ENCODE assay signal across 8 cellular contexts in the genomic region with DNA sequence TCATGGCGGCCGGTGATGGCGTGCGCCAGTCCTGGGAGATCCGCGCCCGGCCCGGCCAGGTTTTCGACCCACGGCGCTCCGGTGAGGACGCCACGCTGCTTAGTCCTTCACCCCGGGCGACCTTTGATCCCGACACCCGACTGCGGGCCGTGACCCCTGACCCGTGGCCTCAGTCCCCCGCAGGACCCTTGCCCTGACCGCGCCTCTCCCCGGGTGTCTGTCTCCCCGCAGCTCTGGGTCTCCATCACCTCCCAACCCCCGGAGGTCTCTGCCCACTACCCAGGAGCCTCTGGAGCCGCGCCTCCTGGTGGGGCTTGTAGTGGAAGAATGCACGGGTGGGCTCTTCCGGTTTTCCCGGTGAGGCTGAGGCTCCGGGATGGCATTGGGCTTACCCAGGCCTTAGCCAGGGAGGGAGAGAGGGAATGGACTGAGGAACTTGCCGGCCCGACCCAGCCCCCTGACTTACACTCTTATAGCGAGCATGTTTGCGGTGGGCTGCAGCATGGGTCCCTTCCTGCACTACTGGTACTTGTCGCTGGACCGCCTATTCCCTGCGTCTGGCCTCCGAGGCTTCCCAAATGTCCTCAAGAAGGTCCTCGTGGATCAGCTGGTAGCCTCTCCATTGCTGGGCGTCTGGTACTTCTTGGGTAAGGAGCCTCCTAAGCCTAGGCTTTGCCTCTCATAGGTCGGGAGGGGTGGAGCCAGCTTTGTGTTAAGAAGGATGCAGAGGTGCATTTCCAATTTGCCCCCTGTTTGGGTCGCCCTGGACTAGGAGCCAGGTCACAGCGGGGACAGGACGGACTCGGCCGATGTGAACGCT. TPM values are rescaled to one million over a fixed set of nuclear protein-coding genes. Genes with fewer than 3 reads are reported as not detected.
A peak's percentile ranks its signal among the peaks of the same experiment; 100 is the strongest.
DNase-seq lines count a peak whose midpoint lies in the region; ATAC-seq and TF ChIP-seq lines count a peak whose summit lies in the region.

No MANE protein-coding gene starts in this region.

- peaks cover 0 to 32% (median 4%) of the 10 kb centered on the region in 3 donors for H3K36me3 Mint-ChIP-seq in CD8-positive, alpha-beta memory T cell

- peak overlapping the region; percentile 76 to 98 (median 95) for H3K27ac Mint-ChIP-seq in CD8-positive, alpha-beta memory T cell

- H3K9me3 ChIP-seq in CD8-positive, alpha-beta memory T cell (ENCODE audit: low read length): no peaks in the 10 kb centered on the region
- no peaks in the 10 kb centered on the region for H3K9me3 ChIP-seq in thoracic aorta

- H3K4me3 Mint-ChIP-seq in CD8-positive, alpha-beta memory T cell: peak overlapping the region; percentile 82 to 95 (median 89)

- ATAC-seq in HG03095 (IDR thresholded peaks at IDR 0.05; ENCODE audit: unreplicated experiment) (peak; percentile 2), left colon (peak; percentile 6), thoracic aorta (ENCODE audit: insufficient number of reproducible peaks, low FRiP score, low read depth) (no peak), GM21526 (IDR thresholded peaks at IDR 0.05; ENCODE audit: low FRiP score, unreplicated experiment) (no peak)

- 6 to 9% (median 7%) methylated on average over 46 to 50 of the region's 50 CpGs for WGBS in adipose tissue, 3 donors

- H3K36me3 ChIP-seq in CD8-positive, alpha-beta memory T cell (ENCODE audit: insufficient read depth, low read length): peaks cover 6% of the 10 kb centered on the region
- H3K36me3 ChIP-seq in thoracic aorta: no peaks in the 10 kb centered on the region

- peaks cover 16% of the 10 kb centered on the region for H3K4me1 ChIP-seq in CD8-positive, alpha-beta memory T cell (ENCODE audit: insufficient read depth, low read length)
- H3K4me1 ChIP-seq in thoracic aorta (ENCODE audit: control insufficient read depth in 1 of 2, low read depth in 2 of 2): peaks cover 8 to 13% of the 10 kb centered on the region in 2 donors

- no peaks in the 10 kb centered on the region for H3K27me3 ChIP-seq in CD8-positive, alpha-beta memory T cell (ENCODE audit: insufficient read depth, low read length, poor library complexity, severe bottlenecking)
- no peaks in the 10 kb centered on the region for H3K27me3 ChIP-seq in thoracic aorta (replicated peaks; ENCODE audit: insufficient read depth)

- H3K27me3 Mint-ChIP-seq in CD8-positive, alpha-beta memory T cell: peaks cover 0 to 3% of the 10 kb centered on the region in 2 donors

- no peak for DNase-seq in CD8-positive, alpha-beta memory T cell
- DNase-seq in left colon: peak; percentile 48 to 57
- no peak for DNase-seq in thoracic aorta (ENCODE audit: low spot score)
- no peak for DNase-seq in effector CD4-positive, alpha-beta T cell
- DNase-seq in activated gamma-delta T cell (lab: John Stamatoyannopoulos, UW): no peak

- CTCF ChIA-PET in CD8-positive, alpha-beta memory T cell (lab: Charles Lee): interaction anchor here (1.4 to 4.5 kb wide), 8 partner anchors 11 to 105 kb away, joined by 4 to 49 read pairs (median 6); a partner anchor contains a TSS

- peaks cover 0 to 2% (median 0%) of the 10 kb centered on the region in 5 donors for H3K9me3 Mint-ChIP-seq in CD8-positive, alpha-beta memory T cell

- intact Hi-C loops in left colon (cut with DNase I, micrococcal nuclease): no loop called here

- no peak for TF ChIP-seq CTCF in thoracic aorta (IDR thresholded peaks at IDR 0.05)

- H3K27ac ChIP-seq in CD8-positive, alpha-beta memory T cell (ENCODE audit: low read depth, low read length): peak overlapping the region; percentile 71
- H3K27ac ChIP-seq in adipose tissue (ENCODE audit: low read depth, low read length): peak overlapping the region; percentile 45
- peak overlapping the region; percentile 80 to 84 for H3K27ac ChIP-seq in thoracic aorta

- peak overlapping the region; percentile 74 for H3K4me3 ChIP-seq in CD8-positive, alpha-beta memory T cell (ENCODE audit: low read length)
- peak overlapping the region; percentile 93 for H3K4me3 ChIP-seq in thoracic aorta

- POLR2A ChIA-PET in CD8-positive, alpha-beta memory T cell (lab: Charles Lee): interaction anchor here (0.6 to 3.1 kb wide), 9 partner anchors 10 to 158 kb away, joined by 3 to 40 read pairs (median 6); a partner anchor contains a TSS

- peaks cover 21 to 28% (median 22%) of the 10 kb centered on the region in 3 donors for H3K4me1 Mint-ChIP-seq in CD8-positive, alpha-beta memory T cell

RNA-seq across cellular contexts. Expression of a gene that starts 0.6 kb away (rescaled TPM):
- 10 to 100 TPM; 24.2 to 24.6 TPM for total RNA-seq in CD8-positive, alpha-beta memory T cell
- polyA plus RNA-seq in CD8-positive, alpha-beta memory T cell: 12.6 TPM
- 10 to 100 TPM in 2 of 3 donors, 1 to 10 TPM in 1; 8.0 to 14.6 (median 10.6) TPM for polyA plus RNA-seq in adipose tissue
- total RNA-seq in left colon (10 to 100 TPM in 1 of 2 donors, 1 to 10 TPM in 1; 9.9 to 15.4 TPM), thoracic aorta (10 to 100 TPM; 10.6 to 16.1 TPM)

RNA-seq across cellular contexts. Expression of a gene that starts 10.2 kb away (rescaled TPM):
- 1 to 10 TPM; 2.9 to 3.8 TPM for total RNA-seq in CD8-positive, alpha-beta memory T cell
- polyA plus RNA-seq in CD8-positive, alpha-beta memory T cell: 0.59 TPM
- polyA plus RNA-seq in adipose tissue: 1 to 10 TPM in 2 of 3 donors, under 1 TPM in 1; 1.00 to 5.2 (median 1.5) TPM
- total RNA-seq in left colon: 1 to 10 TPM; 6.3 to 6.9 TPM
- total RNA-seq in thoracic aorta: 1 to 10 TPM in 1 of 2 donors, not detected in 1; 1.9 TPM

RNA-seq across cellular contexts. Expression of a gene that starts 20.0 kb away (rescaled TPM):
- 10 to 100 TPM; 33.3 to 34.5 TPM for total RNA-seq in CD8-positive, alpha-beta memory T cell
- 10.9 TPM for polyA plus RNA-seq in CD8-positive, alpha-beta memory T cell
- polyA plus RNA-seq in adipose tissue: 100 to 1,000 TPM in 1 of 3 donors, 10 to 100 TPM in 2; 30.8 to 205 (median 70.3) TPM
- 10 to 100 TPM; 47.5 to 79.3 TPM for total RNA-seq in left colon
- total RNA-seq in thoracic aorta: 10 to 100 TPM; 59.4 to 72.3 TPM

RNA-seq across cellular contexts. Expression of a gene that starts 32.6 kb away (rescaled TPM):
- not detected for total RNA-seq in CD8-positive, alpha-beta memory T cell
- not detected for polyA plus RNA-seq in CD8-positive, alpha-beta memory T cell
- 1 to 10 TPM in 1 of 3 donors, under 1 TPM in 2; 0.20 to 4.0 (median 0.22) TPM for polyA plus RNA-seq in adipose tissue
- 1 to 10 TPM; 2.5 to 4.3 TPM for total RNA-seq in left colon
- under 1 TPM; 0.41 to 0.42 TPM for total RNA-seq in thoracic aorta

RNA-seq across cellular contexts. Expression of a gene that starts 40.6 kb away (rescaled TPM):
- 10 to 100 TPM; 17.7 to 17.9 TPM for total RNA-seq in CD8-positive, alpha-beta memory T cell
- 5.7 TPM for polyA plus RNA-seq in CD8-positive, alpha-beta memory T cell
- polyA plus RNA-seq in adipose tissue: 1 to 10 TPM; 1.4 to 5.2 (median 1.6) TPM
- 10 to 100 TPM; 37.4 to 41.1 TPM for total RNA-seq in left colon
- 10 to 100 TPM; 14.3 to 15.8 TPM for total RNA-seq in thoracic aorta

Comparison
In these comparisons a context has a peak if more than half of its experiments do, and no peak if none do; other contexts are left out.
1. DNase-seq: peak in left colon (2 of 2); none in CD8-positive, alpha-beta memory T cell (0 of 5), thoracic aorta (single experiment), effector CD4-positive, alpha-beta T cell (single experiment) and activated gamma-delta T cell (single experiment).
2. ATAC-seq: peak in HG03095 (single experiment) and left colon (single experiment); none in thoracic aorta (single experiment) and GM21526 (single experiment).
3. Peak in every context shown above with its lines, with median percentiles within 50 percentile points of each other: H3K27ac ChIP-seq.